ENCODE assay signal across 19 cellular contexts in genomic region chr5:61019642-61020041, GRCh38.
"Had no signal": no experiment of that assay in that cellular context is flagged by ENCODE, and none has a peak within 500 bp of the region (broad histone marks: within the 10 kb centered on the region; RNA-seq: fewer than 3 reads in every experiment).

No MANE protein-coding gene starts in this region.

- H3K27ac ChIP-seq: upper lobe of left lung had no signal

- H3K27me3 ChIP-seq: upper lobe of left lung had no signal

- H3K9me3 ChIP-seq: upper lobe of left lung had no signal

- ATAC-seq: activated naive CD8-positive, alpha-beta T cell treated with anti-CD3 and anti-CD28 coated beads, Interleukin-2, amount 50 U/mL, for 24 hours; esophagus mucosa; left cardiac atrium had no signal

- H3K36me3 Mint-ChIP-seq: immature natural killer cell had no signal

- H3K4me3 Mint-ChIP-seq: activated naive CD8-positive, alpha-beta T cell treated with anti-CD3 and anti-CD28 coated beads, Interleukin-2, amount 50 U/mL, for 24 hours; activated T-helper 1 cell treated with anti-CD3 and anti-CD28 coated beads, Interleukin-12 subunit alpha, Interleukin-12 subunit beta, Interleukin-2, Interleukin-4 antibody, amounts not matched to agents 30 ng/mL and 10 ng/mL and 1 ng/mL, durations not matched to agents 14 hours and 24 hours and 36 hours; dendritic cell treated with granulocyte-macrophage colony-stimulating factor and Interleukin-4, amounts not matched to agents 40 ng/mL and 50 ng/mL, for 4 days; immature natural killer cell; memory B cell; nephron; stimulated activated naive CD8-positive, alpha-beta T cell treated with anti-CD3 and anti-CD28 coated beads, Interleukin-15, Interleukin-2, amounts not matched to agents 100 ng/mL and 50 ng/mL, for 24 hours had no signal

- H3K4me3 ChIP-seq: upper lobe of left lung had no signal

- H3K9me3 Mint-ChIP-seq: activated T-helper 1 cell treated with anti-CD3 and anti-CD28 coated beads, Interleukin-12 subunit alpha, Interleukin-12 subunit beta, Interleukin-2, Interleukin-4 antibody, amounts not matched to agents 30 ng/mL and 10 ng/mL and 1 ng/mL, durations not matched to agents 14 hours and 24 hours and 36 hours; dendritic cell treated with granulocyte-macrophage colony-stimulating factor and Interleukin-4, amounts not matched to agents 40 ng/mL and 50 ng/mL, for 4 days; immature natural killer cell; nephron had no signal

- H3K27me3 Mint-ChIP-seq: activated naive CD8-positive, alpha-beta T cell treated with anti-CD3 and anti-CD28 coated beads, Interleukin-2, amount 50 U/mL, for 24 hours; dendritic cell treated with granulocyte-macrophage colony-stimulating factor and Interleukin-4, amounts not matched to agents 40 ng/mL and 50 ng/mL, for 4 days; memory B cell; stimulated activated naive CD8-positive, alpha-beta T cell treated with anti-CD3 and anti-CD28 coated beads, Interleukin-15, Interleukin-2, amounts not matched to agents 100 ng/mL and 50 ng/mL, for 24 hours had no signal

- H3K36me3 ChIP-seq: upper lobe of left lung had no signal

- H3K27ac Mint-ChIP-seq: activated naive CD8-positive, alpha-beta T cell treated with anti-CD3 and anti-CD28 coated beads, Interleukin-2, amount 50 U/mL, for 24 hours; activated T-helper 1 cell treated with anti-CD3 and anti-CD28 coated beads, Interleukin-12 subunit alpha, Interleukin-12 subunit beta, Interleukin-2, Interleukin-4 antibody, amounts not matched to agents 30 ng/mL and 10 ng/mL and 1 ng/mL, durations not matched to agents 14 hours and 24 hours and 36 hours; dendritic cell treated with granulocyte-macrophage colony-stimulating factor and Interleukin-4, amounts not matched to agents 40 ng/mL and 50 ng/mL, for 4 days; immature natural killer cell; memory B cell; nephron; stimulated activated naive CD8-positive, alpha-beta T cell treated with anti-CD3 and anti-CD28 coated beads, Interleukin-15, Interleukin-2, amounts not matched to agents 100 ng/mL and 50 ng/mL, for 24 hours had no signal

- DNase-seq: activated CD4-positive, alpha-beta T cell treated with anti-CD3 and anti-CD28 coated beads for 1 hour; activated CD4-positive, alpha-beta T cell treated with anti-CD3 and anti-CD28 coated beads, Interleukin-2, amount 50 U/mL, for 48 hours; activated CD8-positive, alpha-beta memory T cell treated with anti-CD3 and anti-CD28 coated beads, Interleukin-2, amount 50 U/mL, for 4 hours; activated naive CD4-positive, alpha-beta T cell; activated naive CD8-positive, alpha-beta T cell treated with anti-CD3 and anti-CD28 coated beads, Interleukin-2, amount 50 U/mL, for 24 hours; foreskin fibroblast; immature natural killer cell; left cardiac atrium; occipital lobe; stimulated activated CD4-positive, alpha-beta T cell treated with anti-CD3 and anti-CD28 coated beads, Interleukin-4, amount 100 ng/mL, for 1 hour; stimulated activated CD8-positive, alpha-beta memory T cell treated with anti-CD3 and anti-CD28 coated beads, Interleukin-4, amount 100 ng/mL, for 48 hours; SW 1271; upper lobe of left lung had no signal

- H3K4me1 Mint-ChIP-seq: nephron had no signal
